11 cellular contexts compared by ENCODE assay signal in genomic region chr5:175873090-175873454, GRCh38. TPM values are rescaled to one million over a fixed set of nuclear protein-coding genes. Genes with fewer than 3 reads are reported as not detected.
DNase-seq lines count a peak whose midpoint lies in the region; ATAC-seq, FAIRE-seq and TF ChIP-seq lines count a peak whose summit lies in the region.
"Had no signal": no experiment of that assay in that cellular context is flagged by ENCODE, and none has a peak within 500 bp of the region (broad histone marks: within the 10 kb centered on the region; RNA-seq: fewer than 3 reads in every experiment).

No MANE protein-coding gene starts in this region.

- no peak overlapping the region for H3K4me3 ChIP-seq in HFF-Myc (replicated peaks; ENCODE audit: low read depth, low read length)
- H3K4me3 ChIP-seq: ovary had no signal

- H3K9me3 Mint-ChIP-seq in activated CD4-positive, alpha-beta memory T cell treated with anti-CD3 and anti-CD28 coated beads, Interleukin-2, amount 10 ng/mL, durations not matched to agents 7 days and 5 days = no peaks in the 10 kb centered on the region
- no peaks in the 10 kb centered on the region for H3K9me3 Mint-ChIP-seq in memory B cell

- TF ChIP-seq CTCF in D721Med (IDR thresholded peaks at IDR 0.05; ENCODE audit: insufficient read depth, missing control alignments) = peak; percentile 61
- TF ChIP-seq CTCF in HFF-Myc (IDR thresholded peaks at IDR 0.05; ENCODE audit: low read depth, low read length, missing control alignments) = peak; percentile 45

- peaks cover 6% of the 10 kb centered on the region for H3K4me1 Mint-ChIP-seq in activated CD4-positive, alpha-beta memory T cell treated with anti-CD3 and anti-CD28 coated beads, Interleukin-2, amount 10 ng/mL, durations not matched to agents 7 days and 5 days
- peaks cover 6% of the 10 kb centered on the region for H3K4me1 Mint-ChIP-seq in memory B cell

- CTCF ChIA-PET in activated CD4-positive, alpha-beta memory T cell treated with anti-CD3 and anti-CD28 coated beads, Interleukin-2, amount 10 ng/mL, durations not matched to agents 7 days and 5 days (lab: Charles Lee) = no interaction called here

- no peaks in the 10 kb centered on the region for H3K36me3 Mint-ChIP-seq in activated CD4-positive, alpha-beta memory T cell treated with anti-CD3 and anti-CD28 coated beads, Interleukin-2, amount 10 ng/mL, durations not matched to agents 7 days and 5 days (ENCODE audit: low read depth)
- peaks cover 6% of the 10 kb centered on the region for H3K36me3 Mint-ChIP-seq in memory B cell

- no peak for ATAC-seq in memory B cell (ENCODE audit: low read depth)
- ATAC-seq in GM19467 (IDR thresholded peaks at IDR 0.05; ENCODE audit: unreplicated experiment) = no peak
- ATAC-seq in HG03469 (IDR thresholded peaks at IDR 0.05; ENCODE audit: unreplicated experiment) = no peak

- H3K4me3 Mint-ChIP-seq in activated CD4-positive, alpha-beta memory T cell treated with anti-CD3 and anti-CD28 coated beads, Interleukin-2, amount 10 ng/mL, durations not matched to agents 7 days and 5 days = no peak overlapping the region
- H3K4me3 Mint-ChIP-seq in memory B cell = peak overlapping the region; percentile 30

- POLR2A ChIA-PET in activated CD4-positive, alpha-beta memory T cell treated with anti-CD3 and anti-CD28 coated beads, Interleukin-2, amount 10 ng/mL, durations not matched to agents 7 days and 5 days (lab: Charles Lee) = no interaction called here

- no peak overlapping the region for H3K27ac Mint-ChIP-seq in activated CD4-positive, alpha-beta memory T cell treated with anti-CD3 and anti-CD28 coated beads, Interleukin-2, amount 10 ng/mL, durations not matched to agents 7 days and 5 days
- H3K27ac Mint-ChIP-seq in memory B cell = no peak overlapping the region

- H3K27me3 Mint-ChIP-seq in activated CD4-positive, alpha-beta memory T cell treated with anti-CD3 and anti-CD28 coated beads, Interleukin-2, amount 10 ng/mL, durations not matched to agents 7 days and 5 days = peaks cover 54% of the 10 kb centered on the region
- peaks cover 47% of the 10 kb centered on the region for H3K27me3 Mint-ChIP-seq in memory B cell

- DNase-seq in D721Med (ENCODE audit: insufficient read length, low spot score) = no peak
- DNase-seq in HFF-Myc (ENCODE audit: extremely low read depth, low read depth) = no peak
- peak; percentile 22 for DNase-seq in activated CD4-positive, alpha-beta memory T cell treated with anti-CD3 and anti-CD28 coated beads, Interleukin-2, amount 10 ng/mL, durations not matched to agents 7 days and 5 days
- no peak for DNase-seq in memory B cell (ENCODE audit: low spot score in 2 of 2)
- DNase-seq in SIG-M5 (lab: John Stamatoyannopoulos, UW) = no peak
- no peak for DNase-seq in OCI-M2 (lab: John Stamatoyannopoulos, UW; ENCODE audit: unreplicated experiment)
- DNase-seq: HCEC 1CT, ovary had no signal

- no peak for FAIRE-seq in D721Med (lab: Jason Lieb, UNC)
- FAIRE-seq: colon had no signal

RNA-seq across cellular contexts. Expression of gene CPLX2, which starts 1.7 kb away (rescaled TPM):
- total RNA-seq in activated CD4-positive, alpha-beta memory T cell treated with anti-CD3 and anti-CD28 coated beads, Interleukin-2, amount 10 ng/mL, durations not matched to agents 7 days and 5 days = not detected
